24 cellular contexts compared by ENCODE assay signal in the genomic region with DNA sequence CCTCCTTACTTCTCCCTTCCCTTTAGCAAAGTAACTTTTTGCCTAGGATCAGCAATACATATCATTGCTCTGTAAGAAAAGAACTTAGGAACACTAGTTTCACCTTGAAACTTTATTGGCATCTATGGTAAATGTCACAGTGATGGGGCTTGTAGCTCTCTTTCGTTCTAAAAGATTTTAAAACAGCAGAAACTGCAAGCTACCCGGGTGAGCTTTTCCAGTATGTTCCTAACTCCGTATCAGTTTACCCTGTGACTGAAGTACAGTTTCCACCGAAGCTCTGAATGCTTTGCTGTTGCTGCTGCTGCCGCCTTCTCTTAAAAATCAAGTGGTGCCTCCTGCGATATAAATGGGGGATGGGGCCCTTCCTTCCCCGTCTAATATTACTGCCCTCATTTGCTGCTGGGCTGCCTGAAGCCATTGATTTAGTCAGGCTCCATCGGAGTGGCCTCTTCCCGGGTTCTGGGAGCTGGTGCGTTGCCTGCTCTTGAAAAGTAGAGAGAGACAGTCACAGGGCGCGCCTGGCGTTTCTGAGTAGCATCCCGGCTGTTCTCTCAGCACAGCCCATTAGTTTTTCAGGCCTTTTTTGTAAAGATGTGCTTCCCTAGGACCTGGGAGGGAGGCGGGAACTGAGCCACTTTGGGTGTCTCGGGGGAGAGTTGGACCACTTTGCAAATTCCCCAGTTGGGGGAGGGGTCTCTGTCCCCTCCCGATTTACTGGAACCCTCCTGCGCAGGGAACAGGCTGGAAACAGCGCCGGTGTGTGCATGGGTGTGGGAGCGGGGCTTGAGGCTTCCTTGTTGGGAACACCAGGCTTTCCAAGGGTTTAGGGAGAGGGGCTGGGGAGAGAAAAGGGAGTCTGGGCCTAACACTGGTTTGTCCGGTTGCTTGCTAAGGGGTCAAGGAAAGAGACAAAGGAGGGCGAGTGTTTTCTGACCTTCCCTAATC. TPM values are rescaled to one million over a fixed set of nuclear protein-coding genes. Genes with fewer than 3 reads are reported as not detected.
A peak's percentile ranks its signal among the peaks of the same experiment; 100 is the strongest.
DNase-seq lines count a peak whose midpoint lies in the region; ATAC-seq lines count a peak whose summit lies in the region.
"Had no signal": no experiment of that assay in that cellular context is flagged by ENCODE, and none has a peak within 500 bp of the region (broad histone marks: within the 10 kb centered on the region; RNA-seq: fewer than 3 reads in every experiment).

No MANE protein-coding gene starts in this region.

- DNase-seq in ELF-1 (ENCODE audit: low read depth, low spot score) (peak; percentile 74), NT2/D1 (ENCODE audit: low read depth, low spot score) (no peak), iPS-NIHi11 (ENCODE audit: low spot score) (peak; percentile 42), posterior vena cava (ENCODE audit: low spot score) (peak; percentile 71), HAP-1 (ENCODE audit: low spot score in 2 of 2) (no peak), cerebellar nuclear complex (lab: John Stamatoyannopoulos, UW) (no peak)
- DNase-seq in CD8-positive, alpha-beta memory T cell = no peak
- DNase-seq: ACHN; activated CD8-positive, alpha-beta memory T cell treated with anti-CD3 and anti-CD28 coated beads, Interleukin-2, amount 50 U/mL, for 4 hours; activated naive CD4-positive, alpha-beta T cell; body of pancreas; left ventricle myocardium superior; naive thymus-derived CD4-positive, alpha-beta T cell; NCI-H2081; right lobe of liver; stimulated activated CD4-positive, alpha-beta T cell treated with anti-CD3 and anti-CD28 coated beads, Interleukin-4, amount 100 ng/mL, for 1 hour; stimulated activated CD8-positive, alpha-beta memory T cell treated with anti-CD3 and anti-CD28 coated beads, Interleukin-4, amount 100 ng/mL, for 48 hours; testis had no signal

- POLR2A ChIA-PET in CD8-positive, alpha-beta memory T cell (lab: Charles Lee) = no interaction called here

- in situ Hi-C loops in HAP-1 (cut with MboI; ENCODE audit: low sequenced_read_pairs) = no loop called here

- no peak overlapping the region for H3K27ac ChIP-seq in CD8-positive, alpha-beta memory T cell (ENCODE audit: low read depth, low read length)
- H3K27ac ChIP-seq: body of pancreas, right lobe of liver, testis had no signal

- H3K36me3 ChIP-seq in NT2/D1 (ENCODE audit: insufficient read depth, insufficient read length, low read length) (no peaks in the 10 kb centered on the region), HAP-1 (replicated peaks) (no peaks in the 10 kb centered on the region)
- H3K36me3 ChIP-seq in CD8-positive, alpha-beta memory T cell (ENCODE audit: insufficient read depth, low read length) = no peaks in the 10 kb centered on the region
- H3K36me3 ChIP-seq: heart left ventricle, right lobe of liver had no signal

- H3K4me3 Mint-ChIP-seq in CD8-positive, alpha-beta memory T cell = no peak overlapping the region
- H3K4me3 Mint-ChIP-seq: dendritic cell treated with granulocyte-macrophage colony-stimulating factor and Interleukin-4, amounts not matched to agents 40 ng/mL and 50 ng/mL, for 4 days had no signal

- no peak for ATAC-seq in HG02642 (IDR thresholded peaks at IDR 0.05; ENCODE audit: poor library complexity, unreplicated experiment)
- ATAC-seq: body of pancreas; esophagus mucosa; GM12878; heart left ventricle; left ventricle myocardium superior; naive thymus-derived CD4-positive, alpha-beta T cell; right lobe of liver had no signal

- H3K9me3 ChIP-seq in NT2/D1 (ENCODE audit: insufficient read depth, low read length) (no peaks in the 10 kb centered on the region), HAP-1 (no peaks in the 10 kb centered on the region)
- no peaks in the 10 kb centered on the region for H3K9me3 ChIP-seq in CD8-positive, alpha-beta memory T cell (ENCODE audit: low read length)
- H3K9me3 ChIP-seq: body of pancreas, heart left ventricle, right lobe of liver, testis had no signal

- H3K36me3 Mint-ChIP-seq in CD8-positive, alpha-beta memory T cell = no peaks in the 10 kb centered on the region

- intact Hi-C loops in posterior vena cava (cut with DNase I) = no loop called here

- H3K4me1 Mint-ChIP-seq in CD8-positive, alpha-beta memory T cell = peaks cover 17 to 41% (median 26%) of the 10 kb centered on the region in 3 donors

- no peak overlapping the region for H3K27ac Mint-ChIP-seq in CD8-positive, alpha-beta memory T cell
- H3K27ac Mint-ChIP-seq: dendritic cell treated with granulocyte-macrophage colony-stimulating factor and Interleukin-4, amounts not matched to agents 40 ng/mL and 50 ng/mL, for 4 days; naive thymus-derived CD4-positive, alpha-beta T cell had no signal

- H3K9me3 Mint-ChIP-seq in CD8-positive, alpha-beta memory T cell = no peaks in the 10 kb centered on the region
- H3K9me3 Mint-ChIP-seq: dendritic cell treated with granulocyte-macrophage colony-stimulating factor and Interleukin-4, amounts not matched to agents 40 ng/mL and 50 ng/mL, for 4 days had no signal

- H3K27me3 Mint-ChIP-seq in CD8-positive, alpha-beta memory T cell = peaks cover 59 to 76% of the 10 kb centered on the region in 2 donors

- CTCF ChIA-PET in CD8-positive, alpha-beta memory T cell (lab: Charles Lee) = no interaction called here

- no peak overlapping the region for H3K9ac ChIP-seq in NT2/D1 (ENCODE audit: insufficient read length, low read depth)

- H3K27me3 ChIP-seq in NT2/D1 (ENCODE audit: insufficient read depth, insufficient read length) (peaks cover 96% of the 10 kb centered on the region), HAP-1 (ENCODE audit: low read depth) (no peaks in the 10 kb centered on the region)
- H3K27me3 ChIP-seq in CD8-positive, alpha-beta memory T cell (ENCODE audit: insufficient read depth, low read length, poor library complexity, severe bottlenecking) = peaks cover 7% of the 10 kb centered on the region

- peaks cover 1% of the 10 kb centered on the region for H3K4me1 ChIP-seq in NT2/D1 (ENCODE audit: insufficient read depth, insufficient read length)
- H3K4me1 ChIP-seq in HAP-1 = peaks cover 2% of the 10 kb centered on the region
- no peaks in the 10 kb centered on the region for H3K4me1 ChIP-seq in CD8-positive, alpha-beta memory T cell (ENCODE audit: insufficient read depth, low read length)

- H3K4me3 ChIP-seq in NT2/D1 (ENCODE audit: insufficient read length, low read depth) (peak overlapping the region; percentile 53), HAP-1 (no peak overlapping the region)
- no peak overlapping the region for H3K4me3 ChIP-seq in CD8-positive, alpha-beta memory T cell (ENCODE audit: low read length)
- H3K4me3 ChIP-seq: body of pancreas, GM12878, heart left ventricle, right lobe of liver, testis had no signal

RNA-seq across cellular contexts. Expression of gene PRDM6, which starts 4.5 kb away (rescaled TPM):
- 1 to 10 TPM; 6.5 to 6.9 TPM for total RNA-seq in posterior vena cava
- total RNA-seq in CD8-positive, alpha-beta memory T cell = not detected
- polyA plus RNA-seq in CD8-positive, alpha-beta memory T cell = not detected
- total RNA-seq: GM12878; naive thymus-derived CD4-positive, alpha-beta T cell; T-helper 2 cell treated with Interferon-gamma antibody and Interleukin-4, amounts not matched to agents 100 ng/mL and 5 ng/mL, for 36 hours had no signal
- polyA plus RNA-seq: GM12878; naive thymus-derived CD4-positive, alpha-beta T cell had no signal

RNA-seq across cellular contexts. Expression of gene PPIC, which starts 57.0 kb away (rescaled TPM):
- total RNA-seq in posterior vena cava = 10 to 100 TPM; 46.2 to 76.8 TPM
- total RNA-seq in CD8-positive, alpha-beta memory T cell = not detected
- polyA plus RNA-seq in CD8-positive, alpha-beta memory T cell = not detected
- total RNA-seq: naive thymus-derived CD4-positive, alpha-beta T cell; T-helper 2 cell treated with Interferon-gamma antibody and Interleukin-4, amounts not matched to agents 100 ng/mL and 5 ng/mL, for 36 hours had no signal
- polyA plus RNA-seq: naive thymus-derived CD4-positive, alpha-beta T cell had no signal

Comparison
In these comparisons a context has a peak if more than half of its experiments do, and no peak if none do; other contexts are left out.
1. DNase-seq: peak in ELF-1 (single experiment), iPS-NIHi11 (single experiment) and posterior vena cava (single experiment); none in NT2/D1 (single experiment), HAP-1 (0 of 2), CD8-positive, alpha-beta memory T cell (0 of 5) and cerebellar nuclear complex (0 of 2).
2. RNA of gene PRDM6, which starts 4.5 kb away (total RNA-seq): 6.5 to 6.9 TPM in posterior vena cava; not detected in CD8-positive, alpha-beta memory T cell; every median in the first group is over 4 times any median in the second.
3. RNA of gene PPIC, which starts 57.0 kb away (total RNA-seq): 46.2 to 76.8 TPM in posterior vena cava; not detected in CD8-positive, alpha-beta memory T cell; every median in the first group is over 10 times any median in the second.